In the genomic region with DNA sequence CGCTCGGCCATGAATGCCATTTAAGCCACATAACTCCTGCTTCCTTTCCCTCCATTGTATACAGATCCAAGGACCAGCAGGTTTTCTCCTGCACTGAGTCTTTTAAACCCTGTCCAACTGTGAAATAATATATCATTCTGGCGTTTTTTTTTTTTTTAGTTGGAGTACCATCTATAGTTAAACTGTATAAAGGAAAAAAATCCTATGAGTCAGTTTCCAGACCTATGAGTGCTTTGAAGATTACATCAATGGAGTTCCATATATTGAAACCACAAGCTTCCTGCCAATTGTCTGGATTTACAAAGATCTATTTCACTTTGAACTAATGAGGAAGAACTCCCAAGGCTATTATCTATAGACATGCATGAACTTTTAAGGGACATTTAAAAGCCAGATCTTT, we compare ENCODE assay signal across 1 cellular context.
TF ChIP-seq lines count a peak whose summit lies in the region.

No MANE protein-coding gene starts in this region.

TF ChIP-seq in SK-N-SH treated with all-trans-retinoic acid at 6 μM for 48 hours, 23 proteins besides CTCF, POLR2A, EP300 and RAD21 (continued from another document):
- no peak for TF ChIP-seq TSHZ2 (CRISPR knock-in tag; IDR thresholded peaks at IDR 0.05)
- no peak for TF ChIP-seq ZFP3 (CRISPR knock-in tag; IDR thresholded peaks at IDR 0.05)
- no peak for TF ChIP-seq TOX (CRISPR knock-in tag; IDR thresholded peaks at IDR 0.05; ENCODE audit: borderline replicate concordance)
